ENCODE assay signal across 13 cellular contexts in the genomic region with DNA sequence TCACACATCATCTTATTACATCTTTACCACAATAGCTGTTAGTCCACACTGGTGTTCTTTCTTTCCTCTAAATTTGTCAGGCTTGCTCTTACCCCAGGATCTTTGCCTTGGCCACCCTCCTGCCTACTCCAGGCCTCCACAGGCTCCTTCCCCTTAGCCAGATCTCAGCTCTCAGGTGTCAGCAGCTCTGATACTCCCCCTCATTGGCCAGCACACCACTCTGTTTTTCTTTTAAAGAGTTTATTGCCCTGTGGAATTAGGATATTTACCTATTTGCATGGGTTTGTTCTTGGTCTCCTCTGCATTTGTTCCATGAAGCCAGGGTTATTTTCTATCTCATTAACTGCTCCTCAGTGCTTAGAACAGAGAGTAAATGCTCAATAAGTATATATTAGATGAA. TPM values are rescaled to one million over a fixed set of nuclear protein-coding genes. Genes with fewer than 3 reads are reported as not detected.
A peak's percentile ranks its signal among the peaks of the same experiment; 100 is the strongest.
DNase-seq lines count a peak whose midpoint lies in the region; TF ChIP-seq lines count a peak whose summit lies in the region.
"Had no signal": no experiment of that assay in that cellular context is flagged by ENCODE, and none has a peak within 500 bp of the region (broad histone marks: within the 10 kb centered on the region; RNA-seq: fewer than 3 reads in every experiment).

No MANE protein-coding gene starts in this region.

- H3K27ac ChIP-seq in stomach (peak overlapping the region in 4 of 5 donors; percentile 51 to 85 (median 76)), adrenal gland (no peak overlapping the region)
- H3K27ac ChIP-seq: left lung, parathyroid adenoma had no signal

- H3K27me3 ChIP-seq in stomach (no peaks in the 10 kb centered on the region), adrenal gland (no peaks in the 10 kb centered on the region)

- no peaks in the 10 kb centered on the region for H3K9me3 ChIP-seq in iPS-18c (ENCODE audit: control insufficient read depth, insufficient read depth, low read length)
- no peaks in the 10 kb centered on the region for H3K9me3 ChIP-seq in stomach
- H3K9me3 ChIP-seq in adrenal gland (replicated peaks in 1 of 3), result no peaks in the 10 kb centered on the region
- H3K9me3 ChIP-seq: left lung had no signal

- H3K27ac Mint-ChIP-seq in brain, result peak overlapping the region; percentile 23 to 99 (median 84)

- H3K27me3 Mint-ChIP-seq in brain, result peaks cover 5% of the 10 kb centered on the region

- H3K4me1 ChIP-seq in stomach (peaks cover 27 to 84% (median 55%) of the 10 kb centered on the region in 4 donors), adrenal gland (replicated peaks in 1 of 2) (no peaks in the 10 kb centered on the region)
- H3K4me1 ChIP-seq: parathyroid adenoma had no signal

- TF ChIP-seq POLR2A in stomach (IDR thresholded peaks at IDR 0.05) (no peak), adrenal gland (IDR thresholded peaks at IDR 0.05) (no peak)

- TF ChIP-seq CTCF in brain (conservative IDR thresholded peaks at IDR 0.05) (no peak), stomach (IDR thresholded peaks at IDR 0.05) (no peak), adrenal gland (IDR thresholded peaks at IDR 0.05) (no peak)

- no peak for TF ChIP-seq EP300 in stomach (IDR thresholded peaks at IDR 0.05)

- H3K36me3 ChIP-seq in stomach (no peaks in the 10 kb centered on the region), adrenal gland (replicated peaks in 1 of 2) (no peaks in the 10 kb centered on the region)

- H3K9me3 Mint-ChIP-seq in brain, result no peaks in the 10 kb centered on the region

- intact Hi-C loops in stomach (cut with DNase I; ENCODE audit: low total_unique reads), result no loop called here
- intact Hi-C loops in adrenal gland (cut with DNase I), result no loop called here

- peaks cover 84% of the 10 kb centered on the region for H3K4me1 Mint-ChIP-seq in brain

- H3K4me3 ChIP-seq in iPS-18c (ENCODE audit: insufficient read depth, low read depth, low read length) (peak overlapping the region; percentile 66), stomach (peak overlapping the region; percentile 18 to 44 (median 40)), adrenal gland (no peak overlapping the region)
- H3K4me3 ChIP-seq: left lung had no signal

- H3K4me3 Mint-ChIP-seq in brain, result peak overlapping the region; percentile 84 to 94 (median 93)

- peak; percentile 6 for DNase-seq in NCI-H146 (lab: John Stamatoyannopoulos, UW)
- DNase-seq in stomach, result no peak
- no peak for DNase-seq in COLO668 (lab: John Stamatoyannopoulos, UW; ENCODE audit: unreplicated experiment)
- DNase-seq in adrenal gland, result no peak
- no peak for DNase-seq in DMS53 treated with DMSO at 0.1 percent for 48 hours (lab: John Stamatoyannopoulos, UW; ENCODE audit: unreplicated experiment)
- DNase-seq: activated naive CD4-positive, alpha-beta T cell; AML-193; left lung; RPMI8226; stimulated activated CD4-positive, alpha-beta T cell treated with anti-CD3 and anti-CD28 coated beads, Interleukin-4, amount 100 ng/mL, for 4 hours had no signal

- H3K36me3 Mint-ChIP-seq in brain, result peaks cover 24% of the 10 kb centered on the region

RNA-seq across cellular contexts. Expression of a gene that starts 36.7 kb away (rescaled TPM):
- polyA plus RNA-seq in brain (ENCODE audit: insufficient read depth, low read depth, low replicate concordance) (9.3 TPM), stomach (10 to 100 TPM in 1 of 3 donors, 1 to 10 TPM in 2; 4.5 to 11.6 (median 7.3) TPM), adrenal gland (1 to 10 TPM in 1 of 3 donors, under 1 TPM in 2; 0.27 to 1.2 (median 0.56) TPM)
- total RNA-seq in stomach (100 to 1,000 TPM in 1 of 5 donors, 10 to 100 TPM in 4; 22.0 to 132 (median 50.0) TPM), adrenal gland (1 to 10 TPM in 7 of 8 donors, under 1 TPM in 1; 0.87 to 4.0 (median 1.8) TPM)

Comparison
In these comparisons a context has a peak if more than half of its experiments do, and no peak if none do; other contexts are left out.
1. H3K4me3 ChIP-seq: peak in iPS-18c (single experiment) and stomach (4 of 4); none in adrenal gland (0 of 4).
2. H3K27ac ChIP-seq: peak in stomach (4 of 5); none in adrenal gland (0 of 5).